Comparison of ENCODE assay signal across 27 cellular contexts in the genomic region with DNA sequence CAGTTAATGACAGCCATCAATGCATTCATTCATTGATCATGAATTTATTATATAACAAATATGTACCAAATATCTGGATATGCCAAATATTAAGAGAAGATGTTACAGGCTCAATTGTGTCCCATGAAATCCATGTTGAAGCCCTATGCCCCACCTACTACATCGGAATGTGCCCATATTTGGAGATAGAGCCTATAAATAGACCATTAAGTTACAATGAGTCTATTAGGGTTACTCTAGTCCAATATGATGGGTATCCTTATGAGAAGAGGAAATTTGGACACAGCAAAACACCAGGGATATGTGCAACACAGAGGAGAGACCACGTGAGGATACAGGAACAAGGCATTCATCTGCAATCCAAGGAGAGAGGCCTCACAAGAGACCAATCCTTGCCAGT.
DNase-seq lines count a peak whose midpoint lies in the region; ATAC-seq, FAIRE-seq and TF ChIP-seq lines count a peak whose summit lies in the region.
"Had no signal": no experiment of that assay in that cellular context is flagged by ENCODE, and none has a peak within 500 bp of the region (broad histone marks: within the 10 kb centered on the region; RNA-seq: fewer than 3 reads in every experiment).

No MANE protein-coding gene starts in this region.

- no peak overlapping the region for H3K4ac ChIP-seq in H1 (replicated peaks; ENCODE audit: insufficient read length, low read depth, low read length)

- H2AFZ ChIP-seq in H1 (ENCODE audit: low read length) = no peak overlapping the region

- H4K8ac ChIP-seq in H1 (ENCODE audit: extremely low read depth, insufficient read depth, low read length) = no peak overlapping the region

- no peak for FAIRE-seq in H1 (lab: Jason Lieb, UNC)
- FAIRE-seq: A204.1, GM12878, GM12892, GM18507, GM19239 had no signal

- no peak overlapping the region for H3K56ac ChIP-seq in H1 (replicated peaks; ENCODE audit: insufficient read length, low read depth, low read length)

- no peak for TF ChIP-seq CTCF in H1 (IDR thresholded peaks at IDR 0.05; ENCODE audit: control extremely low read depth in 1 of 3, insufficient read depth in 1 of 3, low read depth in 1 of 3, low read length in 3 of 3)
- TF ChIP-seq CTCF in psoas muscle (IDR thresholded peaks at IDR 0.05) = no peak

- POLR2A ChIA-PET in H1 (lab: Charles Lee; ENCODE audit: partially characterized antibody) = no interaction called here
- POLR2A ChIA-PET in activated CD4-positive, alpha-beta T cell treated with anti-CD3 and anti-CD28 coated beads, Interleukin-2, amount 10 ng/mL, durations not matched to agents 7 days and 5 days (lab: Charles Lee) = no interaction called here

- no peak overlapping the region for H3K23ac ChIP-seq in H1 (ENCODE audit: insufficient read length)

- H3K4me2 ChIP-seq in H1 (ENCODE audit: insufficient read depth in 1 of 2, low read depth in 2 of 2, low read length in 2 of 2) = no peak overlapping the region
- H3K4me2 ChIP-seq: BLaER1 had no signal

- H3K79me1 ChIP-seq in H1 (ENCODE audit: low read depth, low read length) = no peaks in the 10 kb centered on the region

- H3K9ac ChIP-seq in H1 (replicated peaks in 1 of 4; ENCODE audit: extremely low read depth in 1 of 4, low read depth in 3 of 4, low read length in 3 of 4) = no peak overlapping the region
- H3K9ac ChIP-seq: BLaER1 had no signal

- no peak overlapping the region for H2BK120ac ChIP-seq in H1 (replicated peaks; ENCODE audit: low read depth, low read length)

- H3K18ac ChIP-seq in H1 (ENCODE audit: extremely low read depth, low read length) = no peak overlapping the region

- H3K36me3 ChIP-seq in H1 (ENCODE audit: control insufficient read depth in 2 of 4, insufficient read depth in 4 of 4, low read length in 3 of 4) = no peaks in the 10 kb centered on the region
- peaks cover 0 to 8% of the 10 kb centered on the region in 2 donors for H3K36me3 ChIP-seq in psoas muscle (ENCODE audit: insufficient read depth in 1 of 2, low read depth in 1 of 2)
- H3K36me3 ChIP-seq: BE2C, BLaER1 had no signal

- no peak overlapping the region for H3K27ac Mint-ChIP-seq in activated CD4-positive, alpha-beta T cell treated with anti-CD3 and anti-CD28 coated beads, Interleukin-2, amount 10 ng/mL, durations not matched to agents 7 days and 5 days
- H3K27ac Mint-ChIP-seq: CD14-positive monocyte; CD4-positive, alpha-beta memory T cell; CD4-positive, CD25-positive, alpha-beta regulatory T cell; CD8-positive, alpha-beta memory T cell had no signal

- no peaks in the 10 kb centered on the region for H4K20me1 ChIP-seq in H1 (replicated peaks in 1 of 2; ENCODE audit: control insufficient read depth in 1 of 2, insufficient read depth in 2 of 2, low read length in 2 of 2)
- H4K20me1 ChIP-seq: BLaER1 had no signal

- H3K4me1 ChIP-seq in H1 (replicated peaks in 1 of 4; ENCODE audit: control insufficient read depth in 3 of 4, insufficient read depth in 4 of 4, low read length in 3 of 4) = no peaks in the 10 kb centered on the region; a peak in 1 of 7 replicates
- H3K4me1 ChIP-seq in psoas muscle = no peaks in the 10 kb centered on the region
- H3K4me1 ChIP-seq: BE2C, BLaER1 had no signal

- H2AK5ac ChIP-seq in H1 (ENCODE audit: low read depth, low read length) = no peak overlapping the region

- H3K27ac ChIP-seq in H1 (ENCODE audit: low read depth, low read length) (no peak overlapping the region), psoas muscle (no peak overlapping the region)
- H3K27ac ChIP-seq: BLaER1 had no signal

- no peak overlapping the region for H3K4me3 Mint-ChIP-seq in activated CD4-positive, alpha-beta T cell treated with anti-CD3 and anti-CD28 coated beads, Interleukin-2, amount 10 ng/mL, durations not matched to agents 7 days and 5 days
- H3K4me3 Mint-ChIP-seq: CD14-positive monocyte; CD4-positive, alpha-beta memory T cell; CD4-positive, CD25-positive, alpha-beta regulatory T cell; CD8-positive, alpha-beta memory T cell had no signal

- no peaks in the 10 kb centered on the region for H3K79me2 ChIP-seq in H1 (ENCODE audit: control insufficient read depth in 1 of 2, insufficient read depth in 2 of 2, low read length in 2 of 2)

- H3K36me3 Mint-ChIP-seq in activated CD4-positive, alpha-beta T cell treated with anti-CD3 and anti-CD28 coated beads, Interleukin-2, amount 10 ng/mL, durations not matched to agents 7 days and 5 days (ENCODE audit: low read depth) = no peaks in the 10 kb centered on the region
- H3K36me3 Mint-ChIP-seq: CD14-positive monocyte; CD4-positive, alpha-beta memory T cell; CD4-positive, CD25-positive, alpha-beta regulatory T cell; CD8-positive, alpha-beta memory T cell had no signal

- CTCF ChIA-PET in H1 (lab: Charles Lee; ENCODE audit: partially characterized antibody) = no interaction called here
- CTCF ChIA-PET in activated CD4-positive, alpha-beta T cell treated with anti-CD3 and anti-CD28 coated beads, Interleukin-2, amount 10 ng/mL, durations not matched to agents 7 days and 5 days (lab: Charles Lee) = no interaction called here

- no peak overlapping the region for H4K91ac ChIP-seq in H1 (replicated peaks; ENCODE audit: insufficient read length, low read length)

- no peak for TF ChIP-seq RAD21 in H1 (IDR thresholded peaks at IDR 0.05 in 1 of 2, conservative IDR thresholded peaks at IDR 0.05 in 1 of 2; ENCODE audit: low read depth in 2 of 2, low read length in 2 of 2)

- H3K23me2 ChIP-seq in H1 (ENCODE audit: low read depth, low read length) = no peaks in the 10 kb centered on the region

- WGBS in H1 (ENCODE audit: extremely low coverage in 1 of 2, insufficient coverage in 1 of 2, insufficient read length in 1 of 2, insufficient replicate concordance in 2 of 2, low coverage in 1 of 2, low lambda C conversion rate in 2 of 2, missing lambda C conversion rate in 1 of 2), 2 experiments = 95% methylated on average over 2 of the region's 2 CpGs; no CpG with 5 or more reads in 1 of the 2 experiments
- WGBS in psoas muscle, 3 donors = 68 to 95% (median 79%) methylated on average over 2 of the region's 2 CpGs

- ATAC-seq in psoas muscle = peak in 3 of 4 donors; percentile 42 to 62 (median 55)
- no peak for ATAC-seq in GM21360 (IDR thresholded peaks at IDR 0.05; ENCODE audit: unreplicated experiment)
- ATAC-seq in GM18511 (IDR thresholded peaks at IDR 0.05; ENCODE audit: unreplicated experiment) = no peak
- ATAC-seq: GM12878 had no signal

- no peak overlapping the region for H3K14ac ChIP-seq in H1 (ENCODE audit: insufficient read length)

- H3K4me1 Mint-ChIP-seq in activated CD4-positive, alpha-beta T cell treated with anti-CD3 and anti-CD28 coated beads, Interleukin-2, amount 10 ng/mL, durations not matched to agents 7 days and 5 days = no peaks in the 10 kb centered on the region
- H3K4me1 Mint-ChIP-seq: CD14-positive monocyte; CD4-positive, alpha-beta memory T cell; CD4-positive, CD25-positive, alpha-beta regulatory T cell; CD8-positive, alpha-beta memory T cell had no signal

- no peak overlapping the region for H2BK15ac ChIP-seq in H1 (ENCODE audit: low read length)

- H3K27me3 ChIP-seq in H1 (replicated peaks in 1 of 4; ENCODE audit: control insufficient read depth in 3 of 4, extremely low read depth in 1 of 4, insufficient read depth in 3 of 4, low read length in 3 of 4) = no peaks in the 10 kb centered on the region
- H3K27me3 ChIP-seq in psoas muscle (ENCODE audit: insufficient read depth in 3 of 3, low read length in 2 of 3) = no peaks in the 10 kb centered on the region
- H3K27me3 ChIP-seq: BE2C had no signal

- H3K4me3 ChIP-seq in H1 (ENCODE audit: extremely low read depth in 1 of 4, insufficient read depth in 2 of 4, low read depth in 3 of 4, low read length in 4 of 4) (no peak overlapping the region), psoas muscle (no peak overlapping the region)
- H3K4me3 ChIP-seq: BLaER1, GM12878 had no signal

- TF ChIP-seq POLR2A in H1 (IDR thresholded peaks at IDR 0.05; ENCODE audit: control extremely low read depth in 1 of 2, low read depth in 2 of 2, low read length in 2 of 2) = no peak

- H3K9me3 ChIP-seq in H1 (ENCODE audit: insufficient read depth in 2 of 2, low read depth in 1 of 2, low read length in 1 of 2) = no peaks in the 10 kb centered on the region
- H3K9me3 ChIP-seq in psoas muscle = no peaks in the 10 kb centered on the region
- H3K9me3 ChIP-seq: BE2C, BLaER1 had no signal

- H2BK20ac ChIP-seq in H1 (ENCODE audit: low read length) = no peak overlapping the region

- H2BK12ac ChIP-seq in H1 (ENCODE audit: low read depth, low read length) = no peak overlapping the region

- no peaks in the 10 kb centered on the region for H3K9me3 Mint-ChIP-seq in activated CD4-positive, alpha-beta T cell treated with anti-CD3 and anti-CD28 coated beads, Interleukin-2, amount 10 ng/mL, durations not matched to agents 7 days and 5 days

- intact Hi-C loops in psoas muscle (cut with DNase I) = no loop called here

- no peak for DNase-seq in H1 (ENCODE audit: low read depth in 1 of 2, low spot score in 2 of 2)
- DNase-seq in psoas muscle = no peak
- no peak for DNase-seq in activated CD4-positive, alpha-beta T cell treated with anti-CD3 and anti-CD28 coated beads, Interleukin-2, amount 10 ng/mL, durations not matched to agents 7 days and 5 days
- DNase-seq: 8988T; ACHN; BE2C; C1 segment of cervical spinal cord; CD4-positive, alpha-beta memory T cell; CD4-positive, CD25-positive, alpha-beta regulatory T cell; CD8-positive, alpha-beta memory T cell; COR-L47; DMS 273 treated with DMSO at 0.1 percent for 48 hours; DMS153; DMS53; DMS79; DND-41; EL; GDM1 had no signal

- H3K27me3 Mint-ChIP-seq in activated CD4-positive, alpha-beta T cell treated with anti-CD3 and anti-CD28 coated beads, Interleukin-2, amount 10 ng/mL, durations not matched to agents 7 days and 5 days = no peaks in the 10 kb centered on the region
- H3K27me3 Mint-ChIP-seq: CD4-positive, alpha-beta memory T cell; CD4-positive, CD25-positive, alpha-beta regulatory T cell; CD8-positive, alpha-beta memory T cell had no signal

- TF ChIP-seq EP300 in H1 (IDR thresholded peaks at IDR 0.05; ENCODE audit: borderline replicate concordance in 1 of 2, low read depth in 2 of 2, low read length in 2 of 2) = no peak

- no peak overlapping the region for H2BK5ac ChIP-seq in H1 (ENCODE audit: low read depth, low read length)

- H4K5ac ChIP-seq in H1 (ENCODE audit: insufficient read length, low read depth, low read length) = no peak overlapping the region

TF ChIP-seq in H1, 55 proteins besides CTCF, POLR2A, EP300 and RAD21:
- TF ChIP-seq JUN (IDR thresholded peaks at IDR 0.05; ENCODE audit: low read depth, low read length) (no peak), CBX5 (IDR thresholded peaks at IDR 0.05; ENCODE audit: low read depth, low read length) (no peak), SRF (IDR thresholded peaks at IDR 0.05; ENCODE audit: low read depth, low read length) (peak; percentile 28; the same call in 1 of the 2 replicates), HDAC6 (IDR thresholded peaks at IDR 0.05; ENCODE audit: low read depth, low read length) (no peak), SIX5 (IDR thresholded peaks at IDR 0.05; ENCODE audit: low read depth, low read length) (no peak), PHF8 (conservative IDR thresholded peaks at IDR 0.05; ENCODE audit: low read depth, low read length) (no peak)

Comparison
In these comparisons a context has a peak if more than half of its experiments do, and no peak if none do; other contexts are left out.
1. ATAC-seq: peak in psoas muscle (3 of 4); none in GM21360 (single experiment) and GM18511 (single experiment).